In genomic region chr9:114653556-114654159, GRCh38 we compare ENCODE assay signal across 8 cellular contexts. TPM values are rescaled to one million over a fixed set of nuclear protein-coding genes. Genes with fewer than 3 reads are reported as not detected.
DNase-seq lines count a peak whose midpoint lies in the region; ATAC-seq and TF ChIP-seq lines count a peak whose summit lies in the region.

No MANE protein-coding gene starts in this region.

- CTCF ChIA-PET in activated CD8-positive, alpha-beta T cell treated with anti-CD3 and anti-CD28 coated beads for 36 hours (lab: Charles Lee): interaction anchor here (0.5 to 7.3 kb wide), 82 partner anchors 9 to 494 kb away, joined by 3 to 249 read pairs (median 5); partner anchors contain the start of genes AKNA, ATP6V1G1, TEX48 and TMEM268

- no peaks in the 10 kb centered on the region for H3K27me3 ChIP-seq in effector memory CD4-positive, alpha-beta T cell (replicated peaks; ENCODE audit: control insufficient read depth, insufficient read depth, low read length, poor library complexity, severe bottlenecking)
- no peaks in the 10 kb centered on the region for H3K27me3 ChIP-seq in mesendoderm (ENCODE audit: insufficient read depth, low read length, poor library complexity)

- peak; percentile 91 for TF ChIP-seq CTCF in activated CD8-positive, alpha-beta T cell treated with anti-CD3 and anti-CD28 coated beads for 36 hours (IDR thresholded peaks at IDR 0.05)

- no peaks in the 10 kb centered on the region for H3K27me3 Mint-ChIP-seq in activated CD8-positive, alpha-beta T cell treated with anti-CD3 and anti-CD28 coated beads for 36 hours

- H3K4me1 ChIP-seq in effector memory CD4-positive, alpha-beta T cell (ENCODE audit: control insufficient read depth, insufficient read depth, low read length, poor library complexity, severe bottlenecking): peaks cover 7% of the 10 kb centered on the region
- no peaks in the 10 kb centered on the region for H3K4me1 ChIP-seq in mesendoderm (ENCODE audit: control insufficient read depth, low read depth, low read length)

- H2BK15ac ChIP-seq in mesendoderm (replicated peaks; ENCODE audit: low read depth): no peak overlapping the region

- H3K4me3 ChIP-seq in effector memory CD4-positive, alpha-beta T cell (ENCODE audit: insufficient read depth, low read depth, low read length, poor library complexity, severe bottlenecking): no peak overlapping the region
- H3K4me3 ChIP-seq in mesendoderm (ENCODE audit: low read length): no peak overlapping the region

- peaks cover 13% of the 10 kb centered on the region for H3K36me3 Mint-ChIP-seq in activated CD8-positive, alpha-beta T cell treated with anti-CD3 and anti-CD28 coated beads for 36 hours (ENCODE audit: low read depth)

- DNase-seq in NCI-H524 (lab: John Stamatoyannopoulos, UW): peak; percentile 56 to 75
- no peak for DNase-seq in NCI-H524 treated with DMSO at 0.1 percent for 48 hours (lab: John Stamatoyannopoulos, UW)
- peak; percentile 88 for DNase-seq in NCI-H82 (lab: John Stamatoyannopoulos, UW)
- DNase-seq in activated CD8-positive, alpha-beta T cell treated with anti-CD3 and anti-CD28 coated beads for 36 hours: peak; percentile 90
- peak; percentile 55 to 69 (median 55) for DNase-seq in effector memory CD4-positive, alpha-beta T cell
- peak; percentile 85 for DNase-seq in mesendoderm
- DNase-seq in stimulated activated CD8-positive, alpha-beta memory T cell treated with anti-CD3 and anti-CD28 coated beads, Interleukin-2, amount 100 ng/mL, for 48 hours (ENCODE audit: low read depth in 2 of 2): peak; percentile 52 to 69

- no peaks in the 10 kb centered on the region for H3K79me2 ChIP-seq in mesendoderm (ENCODE audit: control insufficient read depth, insufficient read depth, low read length)

- peaks cover 25% of the 10 kb centered on the region for H3K4me1 Mint-ChIP-seq in activated CD8-positive, alpha-beta T cell treated with anti-CD3 and anti-CD28 coated beads for 36 hours (ENCODE audit: low read depth)

- H3K27ac ChIP-seq in effector memory CD4-positive, alpha-beta T cell (ENCODE audit: insufficient read depth, low read length, poor library complexity, severe bottlenecking): no peak overlapping the region
- no peak overlapping the region for H3K27ac ChIP-seq in mesendoderm (ENCODE audit: low read depth, low read length)

- H3K9me3 Mint-ChIP-seq in activated CD8-positive, alpha-beta T cell treated with anti-CD3 and anti-CD28 coated beads for 36 hours: no peaks in the 10 kb centered on the region

- no peaks in the 10 kb centered on the region for H3K9me3 ChIP-seq in effector memory CD4-positive, alpha-beta T cell (ENCODE audit: control insufficient read depth, low read length)

- no peak overlapping the region for H4K5ac ChIP-seq in mesendoderm (ENCODE audit: low read length)

- no peak overlapping the region for H2AK5ac ChIP-seq in mesendoderm (ENCODE audit: low read length)

- POLR2A ChIA-PET in activated CD8-positive, alpha-beta T cell treated with anti-CD3 and anti-CD28 coated beads for 36 hours (lab: Charles Lee): interaction anchor here (0.9 to 1.7 kb wide), 7 partner anchors 9 to 259 kb away, joined by 3 to 10 read pairs (median 3); partner anchors contain the start of gene ATP6V1G1

- no peak overlapping the region for H2BK5ac ChIP-seq in mesendoderm (ENCODE audit: low read length)

- H3K79me1 ChIP-seq in mesendoderm (ENCODE audit: low read length): no peaks in the 10 kb centered on the region

- H3K56ac ChIP-seq in mesendoderm (ENCODE audit: low read length): peak overlapping the region; percentile 42

- H4K8ac ChIP-seq in mesendoderm (ENCODE audit: low read depth, low read length): no peak overlapping the region

- H3K9ac ChIP-seq in mesendoderm (ENCODE audit: low read length): peak overlapping the region; percentile 36

- no peak overlapping the region for H3K18ac ChIP-seq in mesendoderm (ENCODE audit: low read length)

- ATAC-seq in HG03342 (IDR thresholded peaks at IDR 0.05; ENCODE audit: unreplicated experiment): peak; percentile 66
- peak; percentile 97 for ATAC-seq in activated CD8-positive, alpha-beta T cell treated with anti-CD3 and anti-CD28 coated beads for 36 hours

- no CpG with 5 or more reads among the region's 6 CpGs for WGBS in mesendoderm (ENCODE audit: extremely low coverage, insufficient coverage, low lambda C conversion rate)

- no peak overlapping the region for H3K4me2 ChIP-seq in mesendoderm (ENCODE audit: low read length)

- no peak overlapping the region for H3K4ac ChIP-seq in mesendoderm (ENCODE audit: low read depth, low read length)

- no peaks in the 10 kb centered on the region for H3K36me3 ChIP-seq in effector memory CD4-positive, alpha-beta T cell (ENCODE audit: control insufficient read depth, insufficient read depth, low read length)
- no peaks in the 10 kb centered on the region for H3K36me3 ChIP-seq in mesendoderm (ENCODE audit: control insufficient read depth, insufficient read depth, low read length)

- no peak overlapping the region for H3K27ac Mint-ChIP-seq in activated CD8-positive, alpha-beta T cell treated with anti-CD3 and anti-CD28 coated beads for 36 hours

- no peak overlapping the region for H2BK120ac ChIP-seq in mesendoderm (ENCODE audit: low read depth, low read length)

- H3K4me3 Mint-ChIP-seq in activated CD8-positive, alpha-beta T cell treated with anti-CD3 and anti-CD28 coated beads for 36 hours: no peak overlapping the region

- intact Hi-C loops in activated CD8-positive, alpha-beta T cell treated with anti-CD3 and anti-CD28 coated beads for 36 hours (cut with micrococcal nuclease): loop anchor here (1.0 to 10.0 kb wide), 3 partner anchors 59 to 249 kb away; no protein-coding TSS in a partner anchor

- H3K23ac ChIP-seq in mesendoderm (ENCODE audit: low read length): no peak overlapping the region

RNA-seq across cellular contexts. Expression of gene TEX53, which starts 3.9 kb away (rescaled TPM):
- total RNA-seq in activated CD8-positive, alpha-beta T cell treated with anti-CD3 and anti-CD28 coated beads for 36 hours: not detected
- not detected for polyA plus RNA-seq in mesendoderm (2013, experiment 1 of 2)
- not detected for polyA plus RNA-seq in mesendoderm (2013, experiment 2 of 2)

RNA-seq across cellular contexts. Expression of gene TEX48, which starts 28.3 kb away (rescaled TPM):
- total RNA-seq in activated CD8-positive, alpha-beta T cell treated with anti-CD3 and anti-CD28 coated beads for 36 hours: under 1 TPM in 1 of 2 experiments, not detected in 1; 0.65 TPM
- polyA plus RNA-seq in mesendoderm (2013, experiment 1 of 2): not detected
- polyA plus RNA-seq in mesendoderm (2013, experiment 2 of 2): not detected

RNA-seq across cellular contexts. Expression of gene TMEM268, which starts 42.6 kb away (rescaled TPM):
- total RNA-seq in activated CD8-positive, alpha-beta T cell treated with anti-CD3 and anti-CD28 coated beads for 36 hours: 10 to 100 TPM; 26.3 to 29.0 TPM
- 8.0 TPM for polyA plus RNA-seq in mesendoderm (2013, experiment 1 of 2)
- polyA plus RNA-seq in mesendoderm (2013, experiment 2 of 2): 8.4 TPM
